In genomic region chr22:38176170-38176741, GRCh38 we compare ENCODE assay signal across 8 cellular contexts. TPM values are rescaled to one million over a fixed set of nuclear protein-coding genes. Genes with fewer than 3 reads are reported as not detected.
DNase-seq lines count a peak whose midpoint lies in the region; ATAC-seq, FAIRE-seq and TF ChIP-seq lines count a peak whose summit lies in the region.

No MANE protein-coding gene starts in this region.

- CTCF ChIA-PET in GM10248 (lab: Yijun Ruan, JAX): interaction anchor here (0.8 to 1.4 kb wide), 4 partner anchors 10 to 62 kb away, joined by 3 to 4 read pairs (median 3); no protein-coding TSS in a partner anchor

- no peak for TF ChIP-seq CTCF in GM10248 (IDR thresholded peaks at IDR 0.05; ENCODE audit: control extremely low read depth, extremely low read depth, low read depth, missing control alignments)
- TF ChIP-seq CTCF in D721Med (IDR thresholded peaks at IDR 0.05; ENCODE audit: insufficient read depth, missing control alignments): no peak

- no peak for ATAC-seq in HG03039 (IDR thresholded peaks at IDR 0.05; ENCODE audit: unreplicated experiment)

- H3K36me3 ChIP-seq in mucosa of rectum (ENCODE audit: control insufficient read depth in 2 of 2, insufficient read depth in 2 of 2, low read length in 2 of 2): no peaks in the 10 kb centered on the region

- H3K4me3 ChIP-seq in mucosa of rectum (ENCODE audit: low read length in 2 of 2): no peak overlapping the region

- no peaks in the 10 kb centered on the region for H3K9me3 ChIP-seq in mucosa of rectum (ENCODE audit: control insufficient read depth in 2 of 2, low read length in 2 of 2)

- POLR2A ChIA-PET in GM10248 (lab: Yijun Ruan, JAX): interaction anchor here (0.6 kb wide), 1 partner anchor 40 kb away, joined by 4 read pairs; no protein-coding TSS in a partner anchor

- in situ Hi-C loops in SK-MEL-5 (cut with HindIII; ENCODE audit: low pct_unique_long_range_greater_than_20kb, low sequenced_read_pairs): no loop called here

- DNase-seq in GM10248 (ENCODE audit: extremely low spot score): peak; percentile 50
- peak; percentile 99 for DNase-seq in SK-MEL-5 (ENCODE audit: low read depth, low spot score)
- no peak for DNase-seq in D721Med (ENCODE audit: insufficient read length, low spot score)
- DNase-seq in NCI-H2171 (lab: John Stamatoyannopoulos, UW): no peak
- DNase-seq in cerebellar nuclear complex (lab: John Stamatoyannopoulos, UW): no peak

- H3K27ac ChIP-seq in cingulate gyrus (ENCODE audit: low read depth, low read length): peak overlapping the region; percentile 29
- H3K27ac ChIP-seq in mucosa of rectum (ENCODE audit: low read depth in 2 of 2, low read length in 2 of 2): peak overlapping the region; percentile 64 to 70

- no peak overlapping the region for H3K9ac ChIP-seq in mucosa of rectum (ENCODE audit: low read depth in 1 of 2, low read length in 2 of 2)

- H3K4me1 ChIP-seq in mucosa of rectum (ENCODE audit: control insufficient read depth in 2 of 2, insufficient read depth in 2 of 2, low read length in 2 of 2): peaks cover 41 to 50% of the 10 kb centered on the region in 2 donors

- no peak for FAIRE-seq in D721Med (lab: Jason Lieb, UNC)

- no peaks in the 10 kb centered on the region for H3K27me3 ChIP-seq in mucosa of rectum (ENCODE audit: control insufficient read depth in 2 of 2, insufficient read depth in 2 of 2, low read length in 2 of 2)

RNA-seq across cellular contexts. Expression of gene PLA2G6, which starts 5.4 kb away (rescaled TPM):
- total RNA-seq in SK-MEL-5 (2014; rRNA removed; shearing (Covaris generic)): 20.8 and 21.5 TPM in 2 replicates
- polyA plus RNA-seq in SK-MEL-5 (2015; cell fraction: cytosol; rRNA removed): 14.7 and 16.6 TPM in 2 replicates
- 530 and 622 TPM in 2 replicates for polyA plus RNA-seq in SK-MEL-5 (2015; cell fraction: nucleus; rRNA removed)

RNA-seq across cellular contexts. Expression of gene MAFF, which starts 25.5 kb away (rescaled TPM):
- 153 and 181 TPM in 2 replicates for total RNA-seq in SK-MEL-5 (2014; rRNA removed; shearing (Covaris generic))
- 215 and 262 TPM in 2 replicates for polyA plus RNA-seq in SK-MEL-5 (2015; cell fraction: cytosol; rRNA removed)
- 88.5 and 97.0 TPM in 2 replicates for polyA plus RNA-seq in SK-MEL-5 (2015; cell fraction: nucleus; rRNA removed)

Comparison
In these comparisons a context has a peak if more than half of its experiments do, and no peak if none do; other contexts are left out.
1. DNase-seq: peak in GM10248 (single experiment) and SK-MEL-5 (single experiment); none in D721Med (single experiment), NCI-H2171 (single experiment) and cerebellar nuclear complex (0 of 2).